In the genomic region with DNA sequence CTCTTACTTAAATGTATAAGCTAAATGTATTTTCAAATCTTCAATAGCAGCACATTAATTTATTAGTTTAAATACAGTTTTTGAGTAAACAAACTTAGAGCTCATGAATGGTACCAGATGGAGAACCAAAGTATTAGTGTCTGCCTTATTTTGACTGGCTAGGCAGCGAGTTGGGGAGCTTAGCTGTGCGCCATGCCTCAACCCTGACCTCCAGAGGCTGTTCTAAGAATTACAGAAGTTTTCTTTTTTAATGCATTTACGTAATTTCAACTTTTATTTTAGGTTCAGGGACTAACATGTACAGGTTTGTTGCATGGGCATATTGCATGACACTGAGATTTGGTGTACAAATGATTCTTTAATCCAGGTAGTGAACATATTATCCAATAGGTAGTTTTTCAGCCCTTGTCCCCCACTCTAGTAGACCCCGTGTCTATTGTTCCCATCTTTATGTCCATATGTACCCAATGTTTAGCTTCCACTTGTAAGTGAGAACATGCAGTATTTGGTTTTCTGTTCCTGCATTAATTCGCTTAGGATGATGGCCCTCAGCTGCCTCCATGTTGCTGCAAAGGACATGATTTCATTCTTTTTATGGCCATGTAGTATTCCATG, we compare ENCODE assay signal across 8 cellular contexts.
DNase-seq lines count a peak whose midpoint lies in the region; ATAC-seq and TF ChIP-seq lines count a peak whose summit lies in the region.

No MANE protein-coding gene starts in this region.

- no peaks in the 10 kb centered on the region for H3K9me3 Mint-ChIP-seq in stimulated activated naive CD8-positive, alpha-beta T cell treated with anti-CD3 and anti-CD28 coated beads, Interleukin-15, amount 100 ng/mL, for 72 hours

- no peak overlapping the region for H3K4me3 Mint-ChIP-seq in stimulated activated naive CD8-positive, alpha-beta T cell treated with anti-CD3 and anti-CD28 coated beads, Interleukin-15, amount 100 ng/mL, for 72 hours

- no peak overlapping the region for H2AFZ ChIP-seq in DND-41 (ENCODE audit: low read depth, low read length)
- H2AFZ ChIP-seq in PC-3 (ENCODE audit: low read length) = no peak overlapping the region

- no TSS peak for BruUV-seq in PC-3 (replicated peaks; lab: Mats Ljungman, UMichigan)

- H3K79me2 ChIP-seq in DND-41 (ENCODE audit: insufficient read depth, low read length) = no peaks in the 10 kb centered on the region
- no peaks in the 10 kb centered on the region for H3K79me2 ChIP-seq in PC-3 (ENCODE audit: low read length)

- H3K27me3 ChIP-seq in DND-41 (ENCODE audit: insufficient read depth, low read length, poor library complexity) = no peaks in the 10 kb centered on the region
- no peaks in the 10 kb centered on the region for H3K27me3 ChIP-seq in PC-3 (ENCODE audit: low read length)

- H3K4me1 ChIP-seq in DND-41 (ENCODE audit: insufficient read depth, low read length) (no peaks in the 10 kb centered on the region), PC-3 (ENCODE audit: insufficient read depth, low read length) (no peaks in the 10 kb centered on the region)

- H3K9me3 ChIP-seq in DND-41 (ENCODE audit: insufficient read depth, low read length, severe bottlenecking) (no peaks in the 10 kb centered on the region), PC-3 (ENCODE audit: low read length) (no peaks in the 10 kb centered on the region)

- no peaks in the 10 kb centered on the region for H3K4me1 Mint-ChIP-seq in stimulated activated naive CD8-positive, alpha-beta T cell treated with anti-CD3 and anti-CD28 coated beads, Interleukin-15, amount 100 ng/mL, for 72 hours

- TF ChIP-seq CTCF in DND-41 (IDR thresholded peaks at IDR 0.05; ENCODE audit: borderline replicate concordance, extremely low read depth, low read length, poor library complexity, severe bottlenecking) (peak; percentile 64), PC-3 (conservative IDR thresholded peaks at IDR 0.05; ENCODE audit: low read depth, low read length) (peak; percentile 71), fibroblast of the aortic adventitia (IDR thresholded peaks at IDR 0.05; ENCODE audit: insufficient read depth, low read length) (peak; percentile 84)

- H3K9me2 ChIP-seq in PC-3 (replicated peaks; ENCODE audit: low read length) = no peaks in the 10 kb centered on the region

- no peak overlapping the region for H3K4me3 ChIP-seq in DND-41 (ENCODE audit: low read depth in 1 of 2, low read length in 2 of 2)
- H3K4me3 ChIP-seq in PC-3 (ENCODE audit: low read length) = no peak overlapping the region
- no peak overlapping the region for H3K4me3 ChIP-seq in fibroblast of the aortic adventitia (ENCODE audit: low read depth, low read length)

- H3K36me3 ChIP-seq in DND-41 (ENCODE audit: insufficient read depth, low read length) (no peaks in the 10 kb centered on the region), PC-3 (ENCODE audit: low read depth, low read length) (no peaks in the 10 kb centered on the region)

- H3F3A ChIP-seq in PC-3 (ENCODE audit: low read length, unreplicated experiment) = no peaks in the 10 kb centered on the region

- H3K27ac Mint-ChIP-seq in stimulated activated naive CD8-positive, alpha-beta T cell treated with anti-CD3 and anti-CD28 coated beads, Interleukin-15, amount 100 ng/mL, for 72 hours = peak overlapping the region in 1 of 2 donors; percentile 27

- no peaks in the 10 kb centered on the region for H3K27me3 Mint-ChIP-seq in stimulated activated naive CD8-positive, alpha-beta T cell treated with anti-CD3 and anti-CD28 coated beads, Interleukin-15, amount 100 ng/mL, for 72 hours

- CTCF ChIA-PET in PC-3 (lab: Charles Lee) = interaction anchor here (0.7 to 1.4 kb wide), 5 partner anchors 8 to 574 kb away, joined by 3 to 15 read pairs (median 4); no protein-coding TSS in a partner anchor

- POLR2A ChIA-PET in PC-3 (lab: Charles Lee; ENCODE audit: unreplicated experiment) = interaction anchor here (0.6 kb wide), 1 partner anchor 34 kb away, joined by 4 read pairs; no protein-coding TSS in a partner anchor

- no peaks in the 10 kb centered on the region for H4K20me1 ChIP-seq in DND-41 (ENCODE audit: insufficient read depth, low read length)
- H4K20me1 ChIP-seq in PC-3 (ENCODE audit: low read length) = no peaks in the 10 kb centered on the region

- H3K4me2 ChIP-seq in DND-41 (ENCODE audit: insufficient read depth, low read length) (no peak overlapping the region), PC-3 (ENCODE audit: low read length) (peak overlapping the region; percentile 31; the same call in 1 of the 2 replicates)

- DNase-seq in DND-41 (peak; percentile 9), PC-3 (peak; percentile 63), fibroblast of the aortic adventitia (ENCODE audit: low read depth) (peak; percentile 65), NCI-H187 treated with DMSO at 0.1 percent for 48 hours (lab: John Stamatoyannopoulos, UW) (no peak)
- no peak for DNase-seq in stimulated activated naive CD8-positive, alpha-beta T cell treated with anti-CD3 and anti-CD28 coated beads, Interleukin-15, amount 100 ng/mL, for 72 hours
- no peak for DNase-seq in activated CD4-positive, alpha-beta T cell treated with anti-CD3 and anti-CD28 coated beads, Interleukin-2, amount 50 U/mL, for 1 hour

- ATAC-seq in DND-41 (ENCODE audit: insufficient read depth, low read depth) (peak; percentile 69; the same call in 2 of the 3 replicates), GM19324 (IDR thresholded peaks at IDR 0.05; ENCODE audit: low FRiP score, unreplicated experiment) (peak; percentile 79), HG03159 (IDR thresholded peaks at IDR 0.05; ENCODE audit: unreplicated experiment) (peak; percentile 94), PC-3 (peak; percentile 71)
- peak; percentile 62 for ATAC-seq in stimulated activated naive CD8-positive, alpha-beta T cell treated with anti-CD3 and anti-CD28 coated beads, Interleukin-15, amount 100 ng/mL, for 72 hours

- intact Hi-C loops in PC-3 (cut with micrococcal nuclease) = loop anchor here (2.0 to 5.0 kb wide), 3 partner anchors 159 to 480 kb away; partner anchors contain the start of gene CADPS2

- H3K27ac ChIP-seq in DND-41 (ENCODE audit: low read length) (no peak overlapping the region), PC-3 (ENCODE audit: low read length) (no peak overlapping the region)

- H3K9ac ChIP-seq in DND-41 (ENCODE audit: low read depth, low read length) = no peak overlapping the region
- no peak overlapping the region for H3K9ac ChIP-seq in PC-3 (ENCODE audit: low read length)

Comparison
In these comparisons a context has a peak if more than half of its experiments do, and no peak if none do; other contexts are left out.
1. DNase-seq: peak in DND-41 (single experiment), PC-3 (single experiment) and fibroblast of the aortic adventitia (single experiment); none in stimulated activated naive CD8-positive, alpha-beta T cell treated with anti-CD3 and anti-CD28 coated beads, Interleukin-15, amount 100 ng/mL, for 72 hours (0 of 2), NCI-H187 treated with DMSO at 0.1 percent for 48 hours (single experiment) and activated CD4-positive, alpha-beta T cell treated with anti-CD3 and anti-CD28 coated beads, Interleukin-2, amount 50 U/mL, for 1 hour (single experiment).
2. Peak in every context shown above with its lines, with median percentiles within 50 percentile points of each other: ATAC-seq and CTCF ChIP-seq.